ENCODE assay signal across 22 cellular contexts in genomic region chr3:1726741-1727140, GRCh38.
"Had no signal": no experiment of that assay in that cellular context is flagged by ENCODE, and none has a peak within 500 bp of the region (broad histone marks: within the 10 kb centered on the region; RNA-seq: fewer than 3 reads in every experiment).

No MANE protein-coding gene starts in this region.

- H3K4me2 ChIP-seq: PC-9 had no signal

- H3K4me3 ChIP-seq: PC-9, Peyer's patch, SJCRH30 had no signal

- ATAC-seq: Right ventricle myocardium inferior, SK-N-SH treated with all-trans-retinoic acid at 6 μM for 48 hours had no signal

- H3K4me1 ChIP-seq: Peyer's patch, SJCRH30 had no signal

- H3K36me3 ChIP-seq: Peyer's patch, SJCRH30 had no signal

- H3K9me3 ChIP-seq: Peyer's patch, SJCRH30 had no signal

- H2AFZ ChIP-seq: PC-9 had no signal

- H3K27ac ChIP-seq: HL-60, PC-9, Peyer's patch, SJCRH30 had no signal

- DNase-seq: KBM-7, MV-4-11, NCI-H1048, NCI-H1105 treated with DMSO at 0.1 percent for 48 hours, NCI-H1417 treated with DMSO at 0.1 percent for 48 hours, NCI-H146, NCI-H1694 treated with DMSO at 0.1 percent for 48 hours, NCI-H1930, NCI-H2081, NCI-H2107, NCI-H2227 treated with DMSO at 0.1 percent for 48 hours, NCI-H524, NCI-H526 treated with DMSO at 0.1 percent for 48 hours, NCI-H748 treated with DMSO at 0.1 percent for 48 hours, OCI-M1, PC-9, Peyer's patch, SHP77 treated with DMSO at 0.1 percent for 48 hours, SJCRH30 had no signal

- H3K27me3 ChIP-seq: Peyer's patch, SJCRH30 had no signal
